ENCODE assay signal across 19 cellular contexts in genomic region chr11:1855886-1856265, GRCh38. TPM values are rescaled to one million over a fixed set of nuclear protein-coding genes. Genes with fewer than 3 reads are reported as not detected.
A peak's percentile ranks its signal among the peaks of the same experiment; 100 is the strongest.
DNase-seq lines count a peak whose midpoint lies in the region; ATAC-seq and TF ChIP-seq lines count a peak whose summit lies in the region.
"Had no signal": no experiment of that assay in that cellular context is flagged by ENCODE, and none has a peak within 500 bp of the region (broad histone marks: within the 10 kb centered on the region; RNA-seq: fewer than 3 reads in every experiment).

No MANE protein-coding gene starts in this region.

- POLR2A ChIA-PET in activated CD8-positive, alpha-beta T cell treated with anti-CD3 and anti-CD28 coated beads, Interleukin-2, amount 10 ng/mL, durations not matched to agents 7 days and 5 days (lab: Charles Lee), result interaction anchor here (0.8 to 2.0 kb wide), 2 partner anchors 34 to 66 kb away, joined by 3 to 7 read pairs; no protein-coding TSS in a partner anchor

- H3K4me3 Mint-ChIP-seq in T-helper 2 cell treated with Interferon-gamma antibody and Interleukin-4, amounts not matched to agents 5 μg/mL and 100 μg/mL, for 36 hours, result peak overlapping the region; percentile 98
- H3K4me3 Mint-ChIP-seq in activated CD8-positive, alpha-beta T cell treated with anti-CD3 and anti-CD28 coated beads, Interleukin-2, amount 10 ng/mL, durations not matched to agents 7 days and 5 days, result peak overlapping the region; percentile 46
- no peak overlapping the region for H3K4me3 Mint-ChIP-seq in neural crest cell
- H3K4me3 Mint-ChIP-seq: type B pancreatic cell had no signal

- H3K27me3 ChIP-seq in GM06990 (replicated peaks; ENCODE audit: control insufficient read depth, insufficient read depth, low read length), result no peaks in the 10 kb centered on the region
- H3K27me3 ChIP-seq: pancreas had no signal

- H3K36me3 Mint-ChIP-seq in T-helper 2 cell treated with Interferon-gamma antibody and Interleukin-4, amounts not matched to agents 5 μg/mL and 100 μg/mL, for 36 hours (ENCODE audit: low read depth), result peaks cover 21% of the 10 kb centered on the region
- peaks cover 29% of the 10 kb centered on the region for H3K36me3 Mint-ChIP-seq in activated CD8-positive, alpha-beta T cell treated with anti-CD3 and anti-CD28 coated beads, Interleukin-2, amount 10 ng/mL, durations not matched to agents 7 days and 5 days (ENCODE audit: low read depth)
- H3K36me3 Mint-ChIP-seq in neural crest cell (ENCODE audit: low read depth), result no peaks in the 10 kb centered on the region
- H3K36me3 Mint-ChIP-seq: type B pancreatic cell had no signal

- peaks cover 15% of the 10 kb centered on the region for H3K4me1 Mint-ChIP-seq in T-helper 2 cell treated with Interferon-gamma antibody and Interleukin-4, amounts not matched to agents 5 μg/mL and 100 μg/mL, for 36 hours (ENCODE audit: low read depth)
- H3K4me1 Mint-ChIP-seq in activated CD8-positive, alpha-beta T cell treated with anti-CD3 and anti-CD28 coated beads, Interleukin-2, amount 10 ng/mL, durations not matched to agents 7 days and 5 days (ENCODE audit: low read depth), result peaks cover 38% of the 10 kb centered on the region
- no peaks in the 10 kb centered on the region for H3K4me1 Mint-ChIP-seq in neural crest cell

- peak overlapping the region; percentile 34 for H3K27ac Mint-ChIP-seq in T-helper 2 cell treated with Interferon-gamma antibody and Interleukin-4, amounts not matched to agents 5 μg/mL and 100 μg/mL, for 36 hours
- H3K27ac Mint-ChIP-seq in activated CD8-positive, alpha-beta T cell treated with anti-CD3 and anti-CD28 coated beads, Interleukin-2, amount 10 ng/mL, durations not matched to agents 7 days and 5 days, result no peak overlapping the region
- H3K27ac Mint-ChIP-seq in neural crest cell (ENCODE audit: unreplicated experiment), result peak overlapping the region; percentile 12
- H3K27ac Mint-ChIP-seq: type B pancreatic cell had no signal

- no peaks in the 10 kb centered on the region for H3K9me3 Mint-ChIP-seq in T-helper 2 cell treated with Interferon-gamma antibody and Interleukin-4, amounts not matched to agents 5 μg/mL and 100 μg/mL, for 36 hours
- H3K9me3 Mint-ChIP-seq in activated CD8-positive, alpha-beta T cell treated with anti-CD3 and anti-CD28 coated beads, Interleukin-2, amount 10 ng/mL, durations not matched to agents 7 days and 5 days (ENCODE audit: insufficient read depth), result no peaks in the 10 kb centered on the region
- H3K9me3 Mint-ChIP-seq in neural crest cell, result no peaks in the 10 kb centered on the region
- H3K9me3 Mint-ChIP-seq: type B pancreatic cell had no signal

- H3K4me3 ChIP-seq in GM06990 (replicated peaks; ENCODE audit: low read depth, low read length), result peak overlapping the region; percentile 95
- H3K4me3 ChIP-seq: pancreas had no signal

- TF ChIP-seq CTCF in GM06990 (IDR thresholded peaks at IDR 0.05; ENCODE audit: insufficient read depth, low read length, poor library complexity, severe bottlenecking), result no peak
- no peak for TF ChIP-seq CTCF in neural crest cell (conservative IDR thresholded peaks at IDR 0.05)

- H3K27me3 Mint-ChIP-seq in T-helper 2 cell treated with Interferon-gamma antibody and Interleukin-4, amounts not matched to agents 5 μg/mL and 100 μg/mL, for 36 hours (ENCODE audit: low read depth), result no peaks in the 10 kb centered on the region
- no peaks in the 10 kb centered on the region for H3K27me3 Mint-ChIP-seq in activated CD8-positive, alpha-beta T cell treated with anti-CD3 and anti-CD28 coated beads, Interleukin-2, amount 10 ng/mL, durations not matched to agents 7 days and 5 days (ENCODE audit: low read depth)
- H3K27me3 Mint-ChIP-seq in neural crest cell (ENCODE audit: low read depth), result no peaks in the 10 kb centered on the region
- H3K27me3 Mint-ChIP-seq: type B pancreatic cell had no signal

- no peak for DNase-seq in T-helper 2 cell treated with Interferon-gamma antibody and Interleukin-4, amounts not matched to agents 5 μg/mL and 100 μg/mL, for 36 hours (ENCODE audit: low spot score)
- DNase-seq in T-helper 2 cell (no peak), GM06990 (ENCODE audit: extremely low read depth, insufficient read length) (no peak), neural crest cell (ENCODE audit: low read depth, low spot score) (no peak), GM19238 (ENCODE audit: insufficient read length, low spot score) (no peak), glomerular visceral epithelial cell (ENCODE audit: extremely low spot score) (no peak)
- DNase-seq in activated CD8-positive, alpha-beta T cell treated with anti-CD3 and anti-CD28 coated beads, Interleukin-2, amount 10 ng/mL, durations not matched to agents 7 days and 5 days, result no peak
- DNase-seq: activated CD4-positive, CD25-positive, alpha-beta regulatory T cell treated with anti-CD3 and anti-CD28 coated beads, Interleukin-2, amount 50 U/mL, for 72 hours; hypothalamus; midbrain; NCI-H1105 treated with DMSO at 0.1 percent for 48 hours; NCI-H82; RPMI8226; T-helper 9 cell had no signal

- no peak for ATAC-seq in activated CD8-positive, alpha-beta T cell treated with anti-CD3 and anti-CD28 coated beads, Interleukin-2, amount 10 ng/mL, durations not matched to agents 7 days and 5 days
- no peak for ATAC-seq in GM21360 (IDR thresholded peaks at IDR 0.05; ENCODE audit: unreplicated experiment)
- ATAC-seq: pancreas had no signal

- peaks cover 25% of the 10 kb centered on the region for H3K36me3 ChIP-seq in GM06990 (ENCODE audit: control insufficient read depth, insufficient read depth, low read length)
- H3K36me3 ChIP-seq: pancreas had no signal

- CTCF ChIA-PET in activated CD8-positive, alpha-beta T cell treated with anti-CD3 and anti-CD28 coated beads, Interleukin-2, amount 10 ng/mL, durations not matched to agents 7 days and 5 days (lab: Charles Lee), result interaction anchor here (0.9 to 2.3 kb wide), 3 partner anchors 15 to 26 kb away, joined by 3 to 12 read pairs (median 3); no protein-coding TSS in a partner anchor

RNA-seq across cellular contexts. Expression of gene LSP1, which starts 3.0 kb away (rescaled TPM):
- 100 to 1,000 TPM; 463 to 477 TPM for total RNA-seq in activated CD8-positive, alpha-beta T cell treated with anti-CD3 and anti-CD28 coated beads, Interleukin-2, amount 10 ng/mL, durations not matched to agents 7 days and 5 days
- total RNA-seq in neural crest cell, result not detected in 2 replicates

RNA-seq across cellular contexts. Expression of gene TNNI2, which starts 17.1 kb away (rescaled TPM):
- under 1 TPM in 1 of 2 experiments, not detected in 1; 0.50 TPM for total RNA-seq in activated CD8-positive, alpha-beta T cell treated with anti-CD3 and anti-CD28 coated beads, Interleukin-2, amount 10 ng/mL, durations not matched to agents 7 days and 5 days
- total RNA-seq in neural crest cell, result not detected in 2 replicates
- total RNA-seq: A172, cerebellum had no signal

RNA-seq across cellular contexts. Expression of gene SYT8, which starts 21.1 kb away (rescaled TPM):
- total RNA-seq in activated CD8-positive, alpha-beta T cell treated with anti-CD3 and anti-CD28 coated beads, Interleukin-2, amount 10 ng/mL, durations not matched to agents 7 days and 5 days, result not detected
- total RNA-seq in neural crest cell, result not detected in 2 replicates
- total RNA-seq: A172, cerebellum had no signal

RNA-seq across cellular contexts. Expression of gene PRR33, which starts 35.8 kb away (rescaled TPM):
- under 1 TPM in 1 of 2 experiments, not detected in 1; 0.08 TPM for total RNA-seq in activated CD8-positive, alpha-beta T cell treated with anti-CD3 and anti-CD28 coated beads, Interleukin-2, amount 10 ng/mL, durations not matched to agents 7 days and 5 days
- total RNA-seq in neural crest cell, result not detected in 2 replicates
- total RNA-seq: A172, cerebellum, pancreas had no signal

Comparison
In these comparisons a context has a peak if more than half of its experiments do, and no peak if none do; other contexts are left out.
1. RNA of gene LSP1, which starts 3.0 kb away (total RNA-seq): 463 to 477 TPM in activated CD8-positive, alpha-beta T cell treated with anti-CD3 and anti-CD28 coated beads, Interleukin-2, amount 10 ng/mL, durations not matched to agents 7 days and 5 days; not detected in neural crest cell; every median in the first group is over 100 times any median in the second.